In the genomic region with DNA sequence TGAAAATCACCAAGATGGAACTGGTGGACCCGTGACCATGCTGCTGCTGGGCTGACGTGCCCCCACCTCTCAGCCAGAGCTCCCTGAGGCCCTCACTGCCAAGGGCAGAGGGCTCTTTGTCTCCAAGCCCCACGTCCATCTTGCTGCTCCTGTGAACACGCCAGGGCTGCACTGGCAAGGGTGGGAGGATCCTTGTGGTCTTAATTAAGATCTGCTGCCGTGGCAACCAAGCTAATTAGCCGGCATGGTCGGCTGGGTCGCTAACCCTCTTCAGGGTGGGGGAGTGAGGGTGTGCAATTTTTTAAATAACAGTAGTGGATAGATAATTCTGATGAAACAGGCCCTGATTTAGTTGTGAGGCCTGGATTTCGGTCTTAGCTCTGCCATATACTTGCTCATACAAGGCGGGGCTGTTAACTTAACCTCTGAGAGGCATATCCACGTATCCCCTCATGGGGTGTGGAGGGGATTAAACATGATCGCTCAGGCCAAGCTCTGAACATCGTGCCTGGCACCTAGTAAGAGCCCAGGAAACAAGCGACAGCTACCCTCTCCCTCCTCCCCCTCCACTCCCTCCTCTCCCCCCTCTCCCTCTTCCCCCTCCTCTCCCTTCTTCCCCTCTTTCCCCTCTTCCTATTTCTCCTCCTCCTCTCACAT, we compare ENCODE assay signal across 17 cellular contexts.
DNase-seq lines count a peak whose midpoint lies in the region.
"Had no signal": no experiment of that assay in that cellular context is flagged by ENCODE, and none has a peak within 500 bp of the region (broad histone marks: within the 10 kb centered on the region; RNA-seq: fewer than 3 reads in every experiment).

No MANE protein-coding gene starts in this region.

- no peaks in the 10 kb centered on the region for H3K9me3 ChIP-seq in neuronal stem cell (replicated peaks in 1 of 2; ENCODE audit: control insufficient read depth in 2 of 2, insufficient read depth in 1 of 2, low read depth in 1 of 2, low read length in 2 of 2)
- H3K9me3 ChIP-seq: SJSA1 had no signal

- DNase-seq in NCI-H146 (lab: John Stamatoyannopoulos, UW) = peak; percentile 61
- no peak for DNase-seq in NCI-H146 treated with DMSO at 0.1 percent for 48 hours (lab: John Stamatoyannopoulos, UW; ENCODE audit: unreplicated experiment)
- peak; percentile 61 for DNase-seq in COR-L47 (lab: John Stamatoyannopoulos, UW)
- peak; percentile 58 for DNase-seq in SK-N-DZ (ENCODE audit: low spot score)
- no peak for DNase-seq in neuronal stem cell (ENCODE audit: low spot score)
- DNase-seq in AML-193 (lab: John Stamatoyannopoulos, UW) = no peak
- DNase-seq in AG20443 (ENCODE audit: low spot score) = no peak
- DNase-seq: 8988T, DMS79, IMR-90, NCI-H2029, NCI-H2171, NCI-H774, SW 1271, T-helper 2 cell had no signal

- H3K4me2 ChIP-seq in neuronal stem cell (ENCODE audit: insufficient read depth, low read length, poor library complexity, severe bottlenecking) = no peak overlapping the region
- H3K4me2 ChIP-seq: KMS-11 had no signal

- H3K36me3 ChIP-seq in neuronal stem cell (replicated peaks in 1 of 2; ENCODE audit: control insufficient read depth in 2 of 2, insufficient read depth in 2 of 2, low read length in 2 of 2) = no peaks in the 10 kb centered on the region
- H3K36me3 ChIP-seq: SJSA1 had no signal

- no peak overlapping the region for H3K23ac ChIP-seq in neuronal stem cell (ENCODE audit: low read depth, low read length, poor library complexity)

- no peak overlapping the region for H4K8ac ChIP-seq in neuronal stem cell (ENCODE audit: low read depth, low read length)

- no peak overlapping the region for H3K18ac ChIP-seq in neuronal stem cell (ENCODE audit: low read length)

- H3K4me3 ChIP-seq in neuronal stem cell (ENCODE audit: low read length in 2 of 2) = no peak overlapping the region
- H3K4me3 ChIP-seq: SJSA1 had no signal

- no peak overlapping the region for H3K4ac ChIP-seq in neuronal stem cell (ENCODE audit: low read length)

- H3K27me3 ChIP-seq in neuronal stem cell (ENCODE audit: control insufficient read depth in 3 of 3, insufficient read depth in 3 of 3, low read depth in 1 of 3, low read length in 3 of 3) = no peaks in the 10 kb centered on the region
- H3K27me3 ChIP-seq: SJSA1 had no signal

- no peak overlapping the region for H2BK15ac ChIP-seq in neuronal stem cell (ENCODE audit: low read length)

- no peak overlapping the region for H2BK12ac ChIP-seq in neuronal stem cell (ENCODE audit: low read length)

- no peak overlapping the region for H3K14ac ChIP-seq in neuronal stem cell (ENCODE audit: low read length)

- H2BK120ac ChIP-seq in neuronal stem cell (ENCODE audit: low read depth, low read length) = no peak overlapping the region

- H3K4me1 ChIP-seq in neuronal stem cell (ENCODE audit: control insufficient read depth in 2 of 2, insufficient read depth in 1 of 2, low read depth in 1 of 2, low read length in 2 of 2) = peaks cover 0 to 29% of the 10 kb centered on the region in 2 donors
- H3K4me1 ChIP-seq: SJSA1 had no signal

- H2AFZ ChIP-seq in neuronal stem cell (ENCODE audit: low read length) = no peak overlapping the region

- H3K9ac ChIP-seq in neuronal stem cell (ENCODE audit: low read depth, low read length, poor library complexity) = peak overlapping the region; percentile 1
- H3K9ac ChIP-seq: KMS-11 had no signal

- H2BK5ac ChIP-seq in neuronal stem cell (ENCODE audit: low read length) = no peak overlapping the region

- no peaks in the 10 kb centered on the region for H3K79me1 ChIP-seq in neuronal stem cell (ENCODE audit: low read depth, low read length)

- H4K91ac ChIP-seq in neuronal stem cell (ENCODE audit: low read depth, low read length, poor library complexity) = no peak overlapping the region

- H3K27ac ChIP-seq in neuronal stem cell (replicated peaks; ENCODE audit: low read length) = no peak overlapping the region
- H3K27ac ChIP-seq: KMS-11, SJSA1 had no signal

- H2AK5ac ChIP-seq in neuronal stem cell (ENCODE audit: low read depth, low read length) = no peak overlapping the region

- WGBS in neuronal stem cell (ENCODE audit: extremely low coverage in 2 of 2, insufficient read length in 2 of 2, insufficient replicate concordance in 1 of 2), 2 donors = no CpG with 5 or more reads among the region's 14 CpGs

Comparison
In these comparisons a context has a peak if more than half of its experiments do, and no peak if none do; other contexts are left out.
1. DNase-seq: peak in NCI-H146 (single experiment), COR-L47 (single experiment) and SK-N-DZ (single experiment); none in NCI-H146 treated with DMSO at 0.1 percent for 48 hours (single experiment), neuronal stem cell (single experiment), AML-193 (0 of 2) and AG20443 (single experiment).